ENCODE assay signal across 1 cellular context in the genomic region with DNA sequence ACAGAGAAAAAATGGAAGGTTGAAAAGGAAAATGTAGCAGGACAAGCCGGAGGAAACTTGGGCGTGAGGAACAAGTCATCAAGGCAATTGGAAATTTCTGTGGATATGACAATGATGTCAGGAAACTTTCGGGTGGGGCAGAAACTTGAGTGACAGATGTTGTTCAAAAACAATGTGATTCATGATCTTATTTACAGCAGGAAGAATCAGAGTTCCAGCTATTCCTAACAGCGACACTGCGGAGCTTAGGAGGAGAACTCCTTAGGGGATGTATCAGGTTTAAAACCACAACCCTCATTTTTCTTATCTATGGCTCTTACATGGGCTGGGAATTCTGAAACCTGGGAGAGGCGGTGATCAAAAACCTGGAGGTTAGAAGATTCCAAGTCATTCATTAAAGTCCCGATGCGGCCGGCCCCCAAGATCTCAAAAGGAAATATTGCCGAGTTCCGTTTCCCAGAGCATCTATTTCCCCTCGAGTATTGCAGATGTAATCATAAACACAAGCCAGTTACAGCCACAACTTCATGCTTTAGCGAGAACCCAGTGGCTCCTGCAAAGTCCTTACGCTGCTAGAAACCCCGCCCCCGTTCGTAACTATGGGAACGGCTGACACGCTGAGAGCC.
TF ChIP-seq lines count a peak whose summit lies in the region.

No MANE protein-coding gene starts in this region.

TF ChIP-seq in HEK293, 187 proteins besides CTCF, POLR2A, EP300 and RAD21 (continued from another document and continues in another):
- TF ChIP-seq, protein P1, sequence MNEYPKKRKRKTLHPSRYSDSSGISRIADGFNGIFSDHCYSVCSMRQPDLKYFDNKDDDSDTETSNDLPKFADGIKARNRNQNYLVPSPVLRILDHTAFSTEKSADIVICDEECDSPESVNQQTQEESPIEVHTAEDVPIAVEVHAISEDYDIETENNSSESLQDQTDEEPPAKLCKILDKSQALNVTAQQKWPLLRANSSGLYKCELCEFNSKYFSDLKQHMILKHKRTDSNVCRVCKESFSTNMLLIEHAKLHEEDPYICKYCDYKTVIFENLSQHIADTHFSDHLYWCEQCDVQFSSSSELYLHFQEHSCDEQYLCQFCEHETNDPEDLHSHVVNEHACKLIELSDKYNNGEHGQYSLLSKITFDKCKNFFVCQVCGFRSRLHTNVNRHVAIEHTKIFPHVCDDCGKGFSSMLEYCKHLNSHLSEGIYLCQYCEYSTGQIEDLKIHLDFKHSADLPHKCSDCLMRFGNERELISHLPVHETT (tag by site-specific recombination; IDR thresholded peaks at IDR 0.05) = no peak
- no peak for TF ChIP-seq ZNF174 (tag by site-specific recombination; IDR thresholded peaks at IDR 0.05)
- TF ChIP-seq ZNF324 (tag by site-specific recombination; IDR thresholded peaks at IDR 0.05) = no peak
- no peak for TF ChIP-seq ZNF423 (tag by site-specific recombination; IDR thresholded peaks at IDR 0.05)
- TF ChIP-seq ZBTB17 (tag by site-specific recombination; IDR thresholded peaks at IDR 0.05) = peak; percentile 81
- no peak for TF ChIP-seq ZNF560 (tag by site-specific recombination; IDR thresholded peaks at IDR 0.05; ENCODE audit: borderline replicate concordance)
- TF ChIP-seq ZNF16 (tag by site-specific recombination; IDR thresholded peaks at IDR 0.05; ENCODE audit: low read depth) = no peak
- TF ChIP-seq, protein P2, sequence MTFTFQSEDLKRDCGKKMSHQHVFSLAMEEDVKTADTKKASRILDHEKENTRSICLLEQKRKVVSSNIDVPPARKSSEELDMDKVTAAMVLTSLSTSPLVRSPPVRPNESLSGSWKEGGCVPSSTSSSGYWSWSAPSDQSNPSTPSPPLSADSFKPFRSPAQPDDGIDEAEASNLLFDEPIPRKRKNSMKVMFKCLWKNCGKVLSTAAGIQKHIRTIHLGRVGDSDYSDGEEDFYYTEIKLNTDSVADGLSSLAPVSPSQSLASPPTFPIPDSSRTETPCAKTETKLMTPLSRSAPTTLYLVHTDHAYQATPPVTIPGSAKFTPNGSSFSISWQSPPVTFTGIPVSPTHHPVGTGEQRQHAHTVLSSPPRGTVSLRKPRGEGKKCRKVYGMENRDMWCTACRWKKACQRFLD (tag by site-specific recombination; IDR thresholded peaks at IDR 0.05) = no peak
- TF ChIP-seq ZNF600 (tag by site-specific recombination; IDR thresholded peaks at IDR 0.05) = 0 out of 2 replicates have a peak, but pooled peaks have one; percentile 18
- TF ChIP-seq ZNF510 (tag by site-specific recombination; IDR thresholded peaks at IDR 0.05; ENCODE audit: insufficient replicate concordance) = no peak
- no peak for TF ChIP-seq ZNF623 (tag by site-specific recombination; IDR thresholded peaks at IDR 0.05)
- TF ChIP-seq, protein P3, sequence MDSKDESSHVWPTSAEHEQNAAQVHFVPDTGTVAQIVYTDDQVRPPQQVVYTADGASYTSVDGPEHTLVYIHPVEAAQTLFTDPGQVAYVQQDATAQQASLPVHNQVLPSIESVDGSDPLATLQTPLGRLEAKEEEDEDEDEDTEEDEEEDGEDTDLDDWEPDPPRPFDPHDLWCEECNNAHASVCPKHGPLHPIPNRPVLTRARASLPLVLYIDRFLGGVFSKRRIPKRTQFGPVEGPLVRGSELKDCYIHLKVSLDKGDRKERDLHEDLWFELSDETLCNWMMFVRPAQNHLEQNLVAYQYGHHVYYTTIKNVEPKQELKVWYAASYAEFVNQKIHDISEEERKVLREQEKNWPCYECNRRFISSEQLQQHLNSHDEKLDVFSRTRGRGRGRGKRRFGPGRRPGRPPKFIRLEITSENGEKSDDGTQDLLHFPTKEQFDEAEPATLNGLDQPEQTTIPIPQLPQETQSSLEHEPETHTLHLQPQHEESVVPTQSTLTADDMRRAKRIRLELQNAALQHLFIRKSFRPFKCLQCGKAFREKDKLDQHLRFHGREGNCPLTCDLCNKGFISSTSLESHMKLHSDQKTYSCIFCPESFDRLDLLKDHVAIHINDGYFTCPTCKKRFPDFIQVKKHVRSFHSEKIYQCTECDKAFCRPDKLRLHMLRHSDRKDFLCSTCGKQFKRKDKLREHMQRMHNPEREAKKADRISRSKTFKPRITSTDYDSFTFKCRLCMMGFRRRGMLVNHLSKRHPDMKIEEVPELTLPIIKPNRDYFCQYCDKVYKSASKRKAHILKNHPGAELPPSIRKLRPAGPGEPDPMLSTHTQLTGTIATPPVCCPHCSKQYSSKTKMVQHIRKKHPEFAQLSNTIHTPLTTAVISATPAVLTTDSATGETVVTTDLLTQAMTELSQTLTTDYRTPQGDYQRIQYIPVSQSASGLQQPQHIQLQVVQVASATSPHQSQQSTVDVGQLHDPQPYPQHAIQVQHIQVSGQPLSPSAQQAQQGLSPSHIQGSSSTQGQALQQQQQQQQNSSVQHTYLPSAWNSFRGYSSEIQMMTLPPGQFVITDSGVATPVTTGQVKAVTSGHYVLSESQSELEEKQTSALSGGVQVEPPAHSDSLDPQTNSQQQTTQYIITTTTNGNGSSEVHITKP (tag by site-specific recombination; IDR thresholded peaks at IDR 0.05) = peak; percentile 83
- no peak for TF ChIP-seq SP3 (tag by site-specific recombination; IDR thresholded peaks at IDR 0.05)
- no peak for TF ChIP-seq ZNF548 (tag by site-specific recombination; IDR thresholded peaks at IDR 0.05)
- TF ChIP-seq ZNF350 (tag by site-specific recombination; IDR thresholded peaks at IDR 0.05) = no peak
- TF ChIP-seq ZNF555 (tag by site-specific recombination; conservative IDR thresholded peaks at IDR 0.05) = no peak
- TF ChIP-seq GFI1B (tag by site-specific recombination; IDR thresholded peaks at IDR 0.05) = no peak
- TF ChIP-seq ZNF140 (tag by site-specific recombination; IDR thresholded peaks at IDR 0.05) = no peak
- 0 out of 2 replicates have a peak, but pooled peaks have one; percentile 30 for TF ChIP-seq ZNF341 (tag by site-specific recombination; IDR thresholded peaks at IDR 0.05; ENCODE audit: low read depth)
- no peak for TF ChIP-seq ZNF214 (tag by site-specific recombination; IDR thresholded peaks at IDR 0.05; ENCODE audit: borderline replicate concordance)
- peak; percentile 54; the same call in 1 of the 2 replicates for TF ChIP-seq IKZF3 (tag by site-specific recombination; IDR thresholded peaks at IDR 0.05)
- no peak for TF ChIP-seq ZNF23 (tag by site-specific recombination; IDR thresholded peaks at IDR 0.05; ENCODE audit: borderline replicate concordance)
- no peak for TF ChIP-seq ZNF707 (tag by site-specific recombination; IDR thresholded peaks at IDR 0.05)
- TF ChIP-seq ZNF121 (tag by site-specific recombination; IDR thresholded peaks at IDR 0.05) = no peak
- TF ChIP-seq REPIN1 (tag by site-specific recombination; IDR thresholded peaks at IDR 0.05; ENCODE audit: low read depth) = no peak
- TF ChIP-seq KLF7 (tag by site-specific recombination; IDR thresholded peaks at IDR 0.05; ENCODE audit: borderline replicate concordance) = no peak
- no peak for TF ChIP-seq ZBTB1 (tag by site-specific recombination; IDR thresholded peaks at IDR 0.05)
- no peak for TF ChIP-seq ZNF544 (tag by site-specific recombination; IDR thresholded peaks at IDR 0.05)
- no peak for TF ChIP-seq HOXD13 (CRISPR knock-in tag; IDR thresholded peaks at IDR 0.05; ENCODE audit: borderline replicate concordance)
- no peak for TF ChIP-seq ZNF747 (tag by site-specific recombination; IDR thresholded peaks at IDR 0.05)
- TF ChIP-seq SCRT2 (tag by site-specific recombination; IDR thresholded peaks at IDR 0.05) = no peak
- 0 out of 2 replicates have a peak, but pooled peaks have one; percentile 58 for TF ChIP-seq ZNF660 (tag by site-specific recombination; IDR thresholded peaks at IDR 0.05)
- TF ChIP-seq GLIS1 (tag by site-specific recombination; IDR thresholded peaks at IDR 0.05) = peak; percentile 36; the same call in 1 of the 2 replicates
- no peak for TF ChIP-seq ZNF76 (tag by site-specific recombination; IDR thresholded peaks at IDR 0.05; ENCODE audit: borderline replicate concordance, low read depth)
- TF ChIP-seq GLI2 (tag by site-specific recombination; IDR thresholded peaks at IDR 0.05; ENCODE audit: borderline replicate concordance, low read depth) = no peak
- TF ChIP-seq YY1 (tag by site-specific recombination; IDR thresholded peaks at IDR 0.05) = no peak
- TF ChIP-seq, protein P4, sequence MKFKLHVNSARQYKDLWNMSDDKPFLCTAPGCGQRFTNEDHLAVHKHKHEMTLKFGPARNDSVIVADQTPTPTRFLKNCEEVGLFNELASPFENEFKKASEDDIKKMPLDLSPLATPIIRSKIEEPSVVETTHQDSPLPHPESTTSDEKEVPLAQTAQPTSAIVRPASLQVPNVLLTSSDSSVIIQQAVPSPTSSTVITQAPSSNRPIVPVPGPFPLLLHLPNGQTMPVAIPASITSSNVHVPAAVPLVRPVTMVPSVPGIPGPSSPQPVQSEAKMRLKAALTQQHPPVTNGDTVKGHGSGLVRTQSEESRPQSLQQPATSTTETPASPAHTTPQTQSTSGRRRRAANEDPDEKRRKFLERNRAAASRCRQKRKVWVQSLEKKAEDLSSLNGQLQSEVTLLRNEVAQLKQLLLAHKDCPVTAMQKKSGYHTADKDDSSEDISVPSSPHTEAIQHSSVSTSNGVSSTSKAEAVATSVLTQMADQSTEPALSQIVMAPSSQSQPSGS (tag by site-specific recombination; IDR thresholded peaks at IDR 0.05; ENCODE audit: low read depth) = peak; percentile 11; the same call in 1 of the 2 replicates
- no peak for TF ChIP-seq ZFHX2 (tag by site-specific recombination; conservative IDR thresholded peaks at IDR 0.05)
- no peak for TF ChIP-seq ZNF521 (tag by site-specific recombination; IDR thresholded peaks at IDR 0.05)
- TF ChIP-seq, protein P5, sequence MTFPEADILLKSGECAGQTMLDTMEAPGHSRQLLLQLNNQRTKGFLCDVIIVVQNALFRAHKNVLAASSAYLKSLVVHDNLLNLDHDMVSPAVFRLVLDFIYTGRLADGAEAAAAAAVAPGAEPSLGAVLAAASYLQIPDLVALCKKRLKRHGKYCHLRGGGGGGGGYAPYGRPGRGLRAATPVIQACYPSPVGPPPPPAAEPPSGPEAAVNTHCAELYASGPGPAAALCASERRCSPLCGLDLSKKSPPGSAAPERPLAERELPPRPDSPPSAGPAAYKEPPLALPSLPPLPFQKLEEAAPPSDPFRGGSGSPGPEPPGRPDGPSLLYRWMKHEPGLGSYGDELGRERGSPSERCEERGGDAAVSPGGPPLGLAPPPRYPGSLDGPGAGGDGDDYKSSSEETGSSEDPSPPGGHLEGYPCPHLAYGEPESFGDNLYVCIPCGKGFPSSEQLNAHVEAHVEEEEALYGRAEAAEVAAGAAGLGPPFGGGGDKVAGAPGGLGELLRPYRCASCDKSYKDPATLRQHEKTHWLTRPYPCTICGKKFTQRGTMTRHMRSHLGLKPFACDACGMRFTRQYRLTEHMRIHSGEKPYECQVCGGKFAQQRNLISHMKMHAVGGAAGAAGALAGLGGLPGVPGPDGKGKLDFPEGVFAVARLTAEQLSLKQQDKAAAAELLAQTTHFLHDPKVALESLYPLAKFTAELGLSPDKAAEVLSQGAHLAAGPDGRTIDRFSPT (tag by site-specific recombination; IDR thresholded peaks at IDR 0.05) = no peak
- no peak for TF ChIP-seq YY2 (tag by site-specific recombination; IDR thresholded peaks at IDR 0.05)
- TF ChIP-seq, protein P6, sequence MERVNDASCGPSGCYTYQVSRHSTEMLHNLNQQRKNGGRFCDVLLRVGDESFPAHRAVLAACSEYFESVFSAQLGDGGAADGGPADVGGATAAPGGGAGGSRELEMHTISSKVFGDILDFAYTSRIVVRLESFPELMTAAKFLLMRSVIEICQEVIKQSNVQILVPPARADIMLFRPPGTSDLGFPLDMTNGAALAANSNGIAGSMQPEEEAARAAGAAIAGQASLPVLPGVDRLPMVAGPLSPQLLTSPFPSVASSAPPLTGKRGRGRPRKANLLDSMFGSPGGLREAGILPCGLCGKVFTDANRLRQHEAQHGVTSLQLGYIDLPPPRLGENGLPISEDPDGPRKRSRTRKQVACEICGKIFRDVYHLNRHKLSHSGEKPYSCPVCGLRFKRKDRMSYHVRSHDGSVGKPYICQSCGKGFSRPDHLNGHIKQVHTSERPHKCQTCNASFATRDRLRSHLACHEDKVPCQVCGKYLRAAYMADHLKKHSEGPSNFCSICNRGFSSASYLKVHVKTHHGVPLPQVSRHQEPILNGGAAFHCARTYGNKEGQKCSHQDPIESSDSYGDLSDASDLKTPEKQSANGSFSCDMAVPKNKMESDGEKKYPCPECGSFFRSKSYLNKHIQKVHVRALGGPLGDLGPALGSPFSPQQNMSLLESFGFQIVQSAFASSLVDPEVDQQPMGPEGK (tag by site-specific recombination; IDR thresholded peaks at IDR 0.05) = no peak
- no peak for TF ChIP-seq KLF9 (tag by site-specific recombination; IDR thresholded peaks at IDR 0.05; ENCODE audit: low read depth)
- TF ChIP-seq SETDB1 (IDR thresholded peaks at IDR 0.05; ENCODE audit: insufficient read length, low read length) = no peak
- no peak for TF ChIP-seq MYNN (tag by site-specific recombination; IDR thresholded peaks at IDR 0.05; ENCODE audit: borderline replicate concordance)
- TF ChIP-seq ZBTB8A (tag by site-specific recombination; IDR thresholded peaks at IDR 0.05) = no peak
- TF ChIP-seq, protein P7, sequence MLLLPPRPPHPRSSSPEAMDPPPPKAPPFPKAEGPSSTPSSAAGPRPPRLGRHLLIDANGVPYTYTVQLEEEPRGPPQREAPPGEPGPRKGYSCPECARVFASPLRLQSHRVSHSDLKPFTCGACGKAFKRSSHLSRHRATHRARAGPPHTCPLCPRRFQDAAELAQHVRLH (tag by site-specific recombination; IDR thresholded peaks at IDR 0.05) = no peak
- TF ChIP-seq, protein P8, sequence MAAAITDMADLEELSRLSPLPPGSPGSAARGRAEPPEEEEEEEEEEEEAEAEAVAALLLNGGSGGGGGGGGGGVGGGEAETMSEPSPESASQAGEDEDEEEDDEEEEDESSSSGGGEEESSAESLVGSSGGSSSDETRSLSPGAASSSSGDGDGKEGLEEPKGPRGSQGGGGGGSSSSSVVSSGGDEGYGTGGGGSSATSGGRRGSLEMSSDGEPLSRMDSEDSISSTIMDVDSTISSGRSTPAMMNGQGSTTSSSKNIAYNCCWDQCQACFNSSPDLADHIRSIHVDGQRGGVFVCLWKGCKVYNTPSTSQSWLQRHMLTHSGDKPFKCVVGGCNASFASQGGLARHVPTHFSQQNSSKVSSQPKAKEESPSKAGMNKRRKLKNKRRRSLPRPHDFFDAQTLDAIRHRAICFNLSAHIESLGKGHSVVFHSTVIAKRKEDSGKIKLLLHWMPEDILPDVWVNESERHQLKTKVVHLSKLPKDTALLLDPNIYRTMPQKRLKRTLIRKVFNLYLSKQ (tag by site-specific recombination; IDR thresholded peaks at IDR 0.05; ENCODE audit: borderline replicate concordance) = no peak
- TF ChIP-seq ZSCAN30 (tag by site-specific recombination; IDR thresholded peaks at IDR 0.05) = no peak
- no peak for TF ChIP-seq ZSCAN16 (tag by site-specific recombination; IDR thresholded peaks at IDR 0.05)
